In the genomic region with DNA sequence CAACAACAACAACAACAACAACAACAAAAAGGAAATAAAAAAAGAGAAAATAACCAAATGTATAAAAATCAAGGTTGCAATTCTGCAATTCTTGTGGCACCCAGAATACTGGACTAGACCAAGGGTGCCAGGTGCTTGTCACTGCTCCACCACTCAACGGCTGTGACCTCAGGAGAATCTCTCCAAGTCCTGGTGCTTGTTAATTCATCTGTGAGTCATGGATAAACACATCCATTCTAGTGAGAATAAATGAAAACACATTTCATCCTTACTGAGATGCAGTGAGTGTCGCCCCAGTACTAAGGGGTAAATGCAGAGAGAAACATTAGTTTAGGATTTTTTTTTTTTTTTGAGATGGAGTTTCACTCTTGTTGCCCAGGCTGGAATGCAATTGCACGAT, we compare ENCODE assay signal across 19 cellular contexts.
"Had no signal": no experiment of that assay in that cellular context is flagged by ENCODE, and none has a peak within 500 bp of the region (broad histone marks: within the 10 kb centered on the region; RNA-seq: fewer than 3 reads in every experiment).

No MANE protein-coding gene starts in this region.

- DNase-seq: activated CD4-positive, alpha-beta memory T cell treated with anti-CD3 and anti-CD28 coated beads, Interleukin-2, amount 10 ng/mL, durations not matched to agents 7 days and 5 days; activated CD4-positive, alpha-beta T cell treated with anti-CD3 and anti-CD28 coated beads, Interleukin-2, amount 10 ng/mL, durations not matched to agents 7 days and 5 days; activated CD4-positive, CD25-positive, alpha-beta regulatory T cell treated with anti-CD3 and anti-CD28 coated beads, Interleukin-2, amount 50 U/mL, for 72 hours; activated CD8-positive, alpha-beta memory T cell treated with anti-CD3 and anti-CD28 coated beads, Interleukin-2, amount 50 U/mL, for 48 hours; activated gamma-delta T cell; activated naive CD4-positive, alpha-beta T cell treated with anti-CD3 and anti-CD28 coated beads, Interleukin-2, amount 10 ng/mL, durations not matched to agents 7 days and 5 days; activated naive CD8-positive, alpha-beta T cell treated with anti-CD3 and anti-CD28 coated beads, Interleukin-2, amount 10 ng/mL, durations not matched to agents 7 days and 5 days; activated T-cell treated with anti-CD3 and anti-CD28 coated beads, Interleukin-2, amount 50 U/mL, for 24 hours; caudate nucleus; cortex of kidney; left ventricle myocardium superior; mucosa of descending colon; posterior cingulate gyrus; right cardiac atrium; spleen; stimulated activated CD4-positive, alpha-beta T cell treated with anti-CD3 and anti-CD28 coated beads, Interleukin-2, amount 100 ng/mL, for 48 hours; stimulated activated naive CD4-positive, alpha-beta T cell treated with Interleukin-2 at 50 U/mL for 16 hours; T-helper 2 cell had no signal

- H3K27me3 ChIP-seq: tibial nerve had no signal

- H3K4me1 ChIP-seq: spleen, tibial nerve had no signal

- H3K36me3 ChIP-seq: spleen, tibial nerve had no signal

- H3K9me3 ChIP-seq: mucosa of descending colon, spleen, tibial nerve had no signal

- H3K4me3 ChIP-seq: mucosa of descending colon, spleen, tibial nerve had no signal

- H3K27ac ChIP-seq: spleen, tibial nerve had no signal
